9 cellular contexts compared by ENCODE assay signal in genomic region chr9:89359018-89359417, GRCh38. TPM values are rescaled to one million over a fixed set of nuclear protein-coding genes. Genes with fewer than 3 reads are reported as not detected.
DNase-seq lines count a peak whose midpoint lies in the region; ATAC-seq and TF ChIP-seq lines count a peak whose summit lies in the region.
"Had no signal": no experiment of that assay in that cellular context is flagged by ENCODE, and none has a peak within 500 bp of the region (broad histone marks: within the 10 kb centered on the region; RNA-seq: fewer than 3 reads in every experiment).

No MANE protein-coding gene starts in this region.

- no peaks in the 10 kb centered on the region for H3K9me3 ChIP-seq in osteoblast (ENCODE audit: low read depth, low read length)

- no peak overlapping the region for H2AFZ ChIP-seq in osteoblast (ENCODE audit: low read length)

- H3K36me3 ChIP-seq in osteoblast (ENCODE audit: insufficient read depth, low read length) = peaks cover 65% of the 10 kb centered on the region

- no peak overlapping the region for H3K4me3 ChIP-seq in osteoblast (ENCODE audit: insufficient read depth, low read length)

- no peaks in the 10 kb centered on the region for H3K79me2 ChIP-seq in osteoblast (ENCODE audit: insufficient read depth, low read length)

- no peaks in the 10 kb centered on the region for H3K27me3 ChIP-seq in osteoblast (ENCODE audit: insufficient read depth, low read length)

- no peaks in the 10 kb centered on the region for H3K4me1 ChIP-seq in osteoblast (ENCODE audit: insufficient read depth, low read length)

- intact Hi-C loops in posterior cingulate gyrus (cut with DNase I) = no loop called here

- no peak overlapping the region for H3K27ac ChIP-seq in osteoblast (ENCODE audit: low read depth, low read length)

- no peak for TF ChIP-seq CTCF in osteoblast (IDR thresholded peaks at IDR 0.05; ENCODE audit: extremely low read depth, low read depth, low read length)

- DNase-seq in DMS79 (lab: John Stamatoyannopoulos, UW) = peak; percentile 39
- peak; percentile 77 for DNase-seq in NCI-H2196 (lab: John Stamatoyannopoulos, UW; ENCODE audit: unreplicated experiment)
- peak; percentile 77 for DNase-seq in cerebellum (ENCODE audit: low spot score)
- DNase-seq in posterior cingulate gyrus = peak in 6 of 10 donors; percentile 35 to 92 (median 55)
- no peak for DNase-seq in osteoblast (ENCODE audit: insufficient read length, low spot score, missing footprints)
- DNase-seq: activated B cell treated with CpG ODN at 0.5 μM for 24 hours, NCI-H524 treated with DMSO at 0.1 percent for 48 hours had no signal

- H4K20me1 ChIP-seq in osteoblast (ENCODE audit: insufficient read depth, low read length) = peaks cover 4% of the 10 kb centered on the region

- no peak overlapping the region for H3K4me2 ChIP-seq in osteoblast (ENCODE audit: insufficient read depth, low read length)

- ATAC-seq in HG02938 (IDR thresholded peaks at IDR 0.05; ENCODE audit: unreplicated experiment) (no peak), HG03159 (IDR thresholded peaks at IDR 0.05; ENCODE audit: unreplicated experiment) (no peak)

RNA-seq across cellular contexts. Expression of gene SECISBP2, which starts 40.7 kb away (rescaled TPM):
- 77.9 TPM for total RNA-seq in cerebellum
- total RNA-seq in osteoblast = 30.6 and 30.8 TPM in 2 replicates

RNA-seq across cellular contexts. Expression of gene CKS2, which starts 48.0 kb away (rescaled TPM):
- total RNA-seq in cerebellum = 38.0 TPM
- 17.0 and 18.6 TPM in 2 replicates for total RNA-seq in osteoblast
